8 cellular contexts compared by ENCODE assay signal in the genomic region with DNA sequence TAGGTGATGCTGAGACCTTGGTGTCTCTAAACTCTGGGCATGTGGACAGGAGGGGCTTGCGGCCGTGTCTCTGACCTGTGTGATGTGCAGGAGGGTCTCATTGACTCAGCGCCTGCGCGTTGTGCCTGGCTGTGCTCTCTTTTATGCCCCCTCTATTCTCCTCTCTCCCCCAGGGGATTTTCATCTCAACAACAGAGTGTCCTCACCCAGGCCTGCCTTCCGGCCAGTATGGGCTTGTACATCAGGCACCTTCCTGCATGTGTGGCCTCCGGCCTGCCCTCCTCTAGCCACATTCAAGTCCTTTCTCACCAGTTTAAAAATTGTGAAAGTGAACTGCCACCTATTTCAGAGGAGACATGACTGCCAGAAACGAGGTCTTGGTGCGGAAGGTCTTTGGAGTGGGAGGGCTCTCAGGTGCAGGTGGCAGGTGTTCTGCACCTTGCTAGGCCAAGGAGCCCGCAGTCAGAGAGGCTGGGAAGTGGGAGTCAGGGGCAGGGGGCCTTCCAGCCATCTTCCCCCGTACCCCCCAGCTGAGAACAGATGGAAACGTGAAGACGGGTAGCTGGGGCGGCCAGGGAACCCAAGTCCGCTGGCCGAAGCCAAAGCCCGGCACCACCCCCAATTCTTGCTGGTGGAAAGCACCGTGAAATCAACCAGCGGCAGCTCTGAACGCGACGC. TPM values are rescaled to one million over a fixed set of nuclear protein-coding genes. Genes with fewer than 3 reads are reported as not detected.
DNase-seq lines count a peak whose midpoint lies in the region; ATAC-seq and TF ChIP-seq lines count a peak whose summit lies in the region.

No MANE protein-coding gene starts in this region.

- H4K20me1 ChIP-seq in OCI-LY1 (ENCODE audit: insufficient read depth, low read length): no peaks in the 10 kb centered on the region

- H3K9me2 ChIP-seq in OCI-LY1 (ENCODE audit: low read depth, low read length): no peaks in the 10 kb centered on the region

- POLR2A ChIA-PET in CD8-positive, alpha-beta T cell (lab: Charles Lee): interaction anchor here (0.6 to 2.4 kb wide), 10 partner anchors 12 to 141 kb away, joined by 3 to 29 read pairs (median 5); partner anchors contain the start of genes DAGLB, ZDHHC4 and ZNF316

- DNase-seq in CD8-positive, alpha-beta T cell: no peak
- DNase-seq in effector memory CD8-positive, alpha-beta T cell: no peak
- DNase-seq in ovary (no peak), islet precursor cell (no peak), ecto neural progenitor cell (ENCODE audit: low spot score) (no peak), omental fat pad (ENCODE audit: low spot score) (no peak)

- H3K27me3 Mint-ChIP-seq in CD8-positive, alpha-beta T cell (ENCODE audit: low read depth): no peaks in the 10 kb centered on the region
- H3K27me3 Mint-ChIP-seq in effector memory CD8-positive, alpha-beta T cell: no peaks in the 10 kb centered on the region

- no peak for TF ChIP-seq POLR2A in ovary (IDR thresholded peaks at IDR 0.05)

- H3K36me3 Mint-ChIP-seq in CD8-positive, alpha-beta T cell: peaks cover 63% of the 10 kb centered on the region
- peaks cover 53% of the 10 kb centered on the region for H3K36me3 Mint-ChIP-seq in effector memory CD8-positive, alpha-beta T cell (ENCODE audit: insufficient read depth)

- peak overlapping the region; percentile 86 for H3K27ac Mint-ChIP-seq in CD8-positive, alpha-beta T cell
- H3K27ac Mint-ChIP-seq in effector memory CD8-positive, alpha-beta T cell: peak overlapping the region; percentile 73 to 92

- peak overlapping the region; percentile 71 for H3K4me2 ChIP-seq in OCI-LY1 (ENCODE audit: low read length)

- H3K4me1 ChIP-seq in CD8-positive, alpha-beta T cell (ENCODE audit: insufficient read depth, low read length): peaks cover 24% of the 10 kb centered on the region
- H3K4me1 ChIP-seq in OCI-LY1 (ENCODE audit: insufficient read depth, low read length, severe bottlenecking): peaks cover 19% of the 10 kb centered on the region
- H3K4me1 ChIP-seq in ovary (ENCODE audit: insufficient read depth): no peaks in the 10 kb centered on the region

- H3K9me3 ChIP-seq in CD8-positive, alpha-beta T cell (ENCODE audit: low read length): no peaks in the 10 kb centered on the region
- H3K9me3 ChIP-seq in OCI-LY1 (ENCODE audit: low read length) (no peaks in the 10 kb centered on the region), ovary (no peaks in the 10 kb centered on the region)

- no peaks in the 10 kb centered on the region for H3K27me3 ChIP-seq in CD8-positive, alpha-beta T cell (ENCODE audit: insufficient read depth, low read length)
- H3K27me3 ChIP-seq in OCI-LY1 (ENCODE audit: insufficient read depth, low read length): no peaks in the 10 kb centered on the region
- H3K27me3 ChIP-seq in ovary: no peaks in the 10 kb centered on the region

- peak overlapping the region; percentile 70 for H3K9ac ChIP-seq in OCI-LY1 (ENCODE audit: low read length)

- no peaks in the 10 kb centered on the region for H3F3A ChIP-seq in OCI-LY1 (ENCODE audit: insufficient read depth, low read length)

- no peak for TF ChIP-seq CTCF in CD8-positive, alpha-beta T cell (IDR thresholded peaks at IDR 0.05)
- TF ChIP-seq CTCF in OCI-LY1 (IDR thresholded peaks at IDR 0.05; ENCODE audit: low read length) (no peak), ovary (IDR thresholded peaks at IDR 0.05) (no peak), omental fat pad (IDR thresholded peaks at IDR 0.05) (no peak)

- TF ChIP-seq EP300 in ovary (IDR thresholded peaks at IDR 0.05): no peak

- intact Hi-C loops in CD8-positive, alpha-beta T cell (cut with DNase I, micrococcal nuclease): loop anchor here in 1 of 2 experiments (1.0 kb wide), 2 partner anchors 12 to 268 kb away; partner anchors contain the start of gene ZDHHC4
- intact Hi-C loops in ovary (cut with DNase I): loop anchor here in 1 of 4 donors (10.0 kb wide), 1 partner anchor 596 kb away; the partner anchor contains the start of gene C1GALT1

- H3K9me3 Mint-ChIP-seq in CD8-positive, alpha-beta T cell: no peaks in the 10 kb centered on the region
- no peaks in the 10 kb centered on the region for H3K9me3 Mint-ChIP-seq in effector memory CD8-positive, alpha-beta T cell

- 39 to 46% (median 41%) methylated on average over 20 to 22 of the region's 22 CpGs for WGBS in ovary, 3 donors

- no peak for ATAC-seq in CD8-positive, alpha-beta T cell
- no peak for ATAC-seq in effector memory CD8-positive, alpha-beta T cell (replicated peaks)
- ATAC-seq in GM19023 (IDR thresholded peaks at IDR 0.05; ENCODE audit: unreplicated experiment): no peak
- no peak for ATAC-seq in omental fat pad (ENCODE audit: low FRiP score)

- peak overlapping the region; percentile 75 for H3K4me3 Mint-ChIP-seq in CD8-positive, alpha-beta T cell
- H3K4me3 Mint-ChIP-seq in effector memory CD8-positive, alpha-beta T cell: peak overlapping the region; percentile 71 to 79

- H3K79me2 ChIP-seq in OCI-LY1 (ENCODE audit: insufficient read depth, low read length): no peaks in the 10 kb centered on the region

- no peak overlapping the region for H3K27ac ChIP-seq in CD8-positive, alpha-beta T cell (ENCODE audit: low read depth, low read length)
- H3K27ac ChIP-seq in OCI-LY1 (ENCODE audit: low read depth, low read length, poor library complexity, severe bottlenecking): peak overlapping the region; percentile 68
- H3K27ac ChIP-seq in ovary: peak overlapping the region in 1 of 2 donors; percentile 70

- 0 out of 2 replicates have a peak overlapping the region, but pooled peaks have one; percentile 37 for H2AFZ ChIP-seq in OCI-LY1 (ENCODE audit: low read length)

- peaks cover 21% of the 10 kb centered on the region for H3K4me1 Mint-ChIP-seq in CD8-positive, alpha-beta T cell (ENCODE audit: low read depth)
- H3K4me1 Mint-ChIP-seq in effector memory CD8-positive, alpha-beta T cell (ENCODE audit: low read depth in 2 of 2): peaks cover 7 to 11% of the 10 kb centered on the region in 2 donors

- H3K36me3 ChIP-seq in CD8-positive, alpha-beta T cell (ENCODE audit: insufficient read depth, low read length): peaks cover 18% of the 10 kb centered on the region
- H3K36me3 ChIP-seq in OCI-LY1 (ENCODE audit: insufficient read depth, low read length) (peaks cover 62% of the 10 kb centered on the region), ovary (no peaks in the 10 kb centered on the region)

- peak overlapping the region; percentile 31 for H3K4me3 ChIP-seq in CD8-positive, alpha-beta T cell (ENCODE audit: low read depth, low read length)
- H3K4me3 ChIP-seq in OCI-LY1 (ENCODE audit: low read depth, low read length, poor library complexity, severe bottlenecking) (peak overlapping the region; percentile 50), ovary (peak overlapping the region; percentile 80)

- CTCF ChIA-PET in CD8-positive, alpha-beta T cell (lab: Charles Lee): interaction anchor here (0.5 to 1.6 kb wide), 12 partner anchors 11 to 123 kb away, joined by 3 to 9 read pairs (median 4); partner anchors contain the start of genes ZDHHC4 and ZNF316

RNA-seq across cellular contexts. Expression of gene INTS15, which starts 0.5 kb away (rescaled TPM):
- total RNA-seq in CD8-positive, alpha-beta T cell: 10 to 100 TPM; 48.8 to 52.3 TPM
- total RNA-seq in ovary (10 to 100 TPM; 20.3 to 35.0 (median 30.4) TPM), omental fat pad (10 to 100 TPM; 20.2 to 45.1 (median 24.1) TPM)
- polyA plus RNA-seq in ovary: 10 to 100 TPM; 20.9 to 24.8 TPM

RNA-seq across cellular contexts. Expression of gene ZDHHC4, which starts 12.0 kb away (rescaled TPM):
- 10 to 100 TPM; 35.6 to 37.0 TPM for total RNA-seq in CD8-positive, alpha-beta T cell
- total RNA-seq in ovary (10 to 100 TPM; 35.9 to 57.9 (median 47.8) TPM), omental fat pad (10 to 100 TPM; 30.6 to 52.3 (median 42.3) TPM)
- 10 to 100 TPM; 42.4 to 92.0 TPM for polyA plus RNA-seq in ovary

RNA-seq across cellular contexts. Expression of gene ZNF853, which starts 26.1 kb away (rescaled TPM):
- total RNA-seq in CD8-positive, alpha-beta T cell: 1 to 10 TPM; 4.2 to 4.8 TPM
- total RNA-seq in ovary (10 to 100 TPM; 16.5 to 25.9 (median 22.2) TPM), omental fat pad (1 to 10 TPM; 4.1 to 5.6 (median 4.7) TPM)
- 10 to 100 TPM in 1 of 2 donors, 1 to 10 TPM in 1; 9.1 to 14.5 TPM for polyA plus RNA-seq in ovary

RNA-seq across cellular contexts. Expression of gene GRID2IP, which starts 38.0 kb away (rescaled TPM):
- total RNA-seq in CD8-positive, alpha-beta T cell: under 1 TPM; 0.25 to 0.33 TPM
- total RNA-seq in ovary (under 1 TPM in 6 of 7 donors, not detected in 1; 0.34 to 0.51 (median 0.40) TPM), omental fat pad (not detected)
- polyA plus RNA-seq in ovary: under 1 TPM; 0.07 to 0.15 TPM

RNA-seq across cellular contexts. Expression of gene ZNF316, which starts 47.8 kb away (rescaled TPM):
- 10 to 100 TPM; 49.3 to 49.5 TPM for total RNA-seq in CD8-positive, alpha-beta T cell
- 10 to 100 TPM; 14.5 to 36.4 (median 28.4) TPM for total RNA-seq in ovary
- polyA plus RNA-seq in ovary: 10 to 100 TPM; 11.5 to 17.6 TPM
- total RNA-seq in omental fat pad: 10 to 100 TPM; 14.4 to 27.5 (median 18.8) TPM
